Comparison of ENCODE assay signal across 14 cellular contexts in the genomic region with DNA sequence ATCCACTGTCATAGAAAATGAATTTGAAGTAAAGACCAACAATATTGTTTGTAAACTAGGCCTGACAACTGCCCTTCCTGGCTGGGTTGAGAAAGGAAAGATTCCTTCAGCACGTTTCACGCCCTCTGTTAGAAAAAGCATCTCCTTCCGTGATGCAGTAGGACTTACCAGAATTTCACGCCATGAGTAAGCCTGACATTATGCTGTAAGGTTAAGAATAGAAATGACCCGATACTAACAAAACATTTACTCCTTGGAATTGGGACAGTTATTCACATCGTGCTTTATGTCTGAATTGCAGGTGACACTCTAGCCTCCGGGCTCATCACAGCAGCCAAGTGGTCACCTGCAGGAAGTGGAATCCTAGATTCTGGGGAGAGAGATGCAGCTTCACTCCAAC. TPM values are rescaled to one million over a fixed set of nuclear protein-coding genes. Genes with fewer than 3 reads are reported as not detected.
DNase-seq lines count a peak whose midpoint lies in the region; TF ChIP-seq lines count a peak whose summit lies in the region.
"Had no signal": no experiment of that assay in that cellular context is flagged by ENCODE, and none has a peak within 500 bp of the region (broad histone marks: within the 10 kb centered on the region; RNA-seq: fewer than 3 reads in every experiment).

No MANE protein-coding gene starts in this region.

- no peak overlapping the region for H2AFZ ChIP-seq in osteoblast (ENCODE audit: low read length)

- no peaks in the 10 kb centered on the region for H3K27me3 ChIP-seq in osteoblast (ENCODE audit: insufficient read depth, low read length)

- no peak for TF ChIP-seq CTCF in cardiac fibroblast (IDR thresholded peaks at IDR 0.05; ENCODE audit: low read depth, low read length)
- no peak for TF ChIP-seq CTCF in osteoblast (IDR thresholded peaks at IDR 0.05; ENCODE audit: extremely low read depth, low read depth, low read length)

- H3K9me3 ChIP-seq in osteoblast (ENCODE audit: low read depth, low read length) = no peaks in the 10 kb centered on the region
- H3K9me3 ChIP-seq: mucosa of descending colon had no signal

- peak overlapping the region; percentile 84 for H3K4me2 ChIP-seq in osteoblast (ENCODE audit: insufficient read depth, low read length)

- peak overlapping the region; percentile 100 for H3K27ac ChIP-seq in osteoblast (ENCODE audit: low read depth, low read length)

- H3K36me3 ChIP-seq in osteoblast (ENCODE audit: insufficient read depth, low read length) = no peaks in the 10 kb centered on the region

- H4K20me1 ChIP-seq in osteoblast (ENCODE audit: insufficient read depth, low read length) = no peaks in the 10 kb centered on the region

- H3K4me3 ChIP-seq in cardiac fibroblast (replicated peaks in 1 of 2; ENCODE audit: low read depth in 2 of 2, low read length in 2 of 2) (no peak overlapping the region), osteoblast (ENCODE audit: insufficient read depth, low read length) (peak overlapping the region; percentile 53)
- H3K4me3 ChIP-seq: mucosa of descending colon had no signal

- peak; percentile 94 for DNase-seq in ELR (ENCODE audit: low read depth)
- peak; percentile 29 for DNase-seq in NCI-H2196 treated with DMSO at 0.1 percent for 48 hours (lab: John Stamatoyannopoulos, UW; ENCODE audit: unreplicated experiment)
- DNase-seq in cardiac fibroblast (ENCODE audit: low read depth in 2 of 2) = peak; percentile 45 to 91
- DNase-seq in osteoblast (ENCODE audit: insufficient read length, low spot score, missing footprints) = peak; percentile 81
- no peak for DNase-seq in inferior parietal cortex (ENCODE audit: extremely low spot score)
- no peak for DNase-seq in RKO (ENCODE audit: low spot score)
- no peak for DNase-seq in NCI-H1048 (lab: John Stamatoyannopoulos, UW)
- DNase-seq in activated T-cell treated with anti-CD3 and anti-CD28 coated beads, Interleukin-2, amount 50 U/mL, for 48 hours = no peak
- DNase-seq: activated gamma-delta T cell treated with Interleukin-2 at 50 U/mL for 16 hours, DMS79, mucosa of descending colon, Right ventricle myocardium superior, small intestine had no signal

- H3K4me1 ChIP-seq in osteoblast (ENCODE audit: insufficient read depth, low read length) = peaks cover 31% of the 10 kb centered on the region

- H3K79me2 ChIP-seq in osteoblast (ENCODE audit: insufficient read depth, low read length) = no peaks in the 10 kb centered on the region

RNA-seq across cellular contexts. Expression of gene MARCHF10, which starts 17.6 kb away (rescaled TPM):
- under 0.01 TPM in 1 of 2 replicates, not detected in the other for total RNA-seq in osteoblast
- total RNA-seq: dermis microvascular lymphatic vessel endothelial cell, Right ventricle myocardium superior had no signal

Comparison
In these comparisons a context has a peak if more than half of its experiments do, and no peak if none do; other contexts are left out.
1. DNase-seq: peak in ELR (single experiment), NCI-H2196 treated with DMSO at 0.1 percent for 48 hours (single experiment), cardiac fibroblast (2 of 2) and osteoblast (single experiment); none in inferior parietal cortex (single experiment), RKO (single experiment), NCI-H1048 (single experiment) and activated T-cell treated with anti-CD3 and anti-CD28 coated beads, Interleukin-2, amount 50 U/mL, for 48 hours (0 of 2).